In genomic region chr2:110677080-110677479, GRCh38 we compare ENCODE assay signal across 9 cellular contexts. TPM values are rescaled to one million over a fixed set of nuclear protein-coding genes. Genes with fewer than 3 reads are reported as not detected.
DNase-seq lines count a peak whose midpoint lies in the region; ATAC-seq and TF ChIP-seq lines count a peak whose summit lies in the region.
"Had no signal": no experiment of that assay in that cellular context is flagged by ENCODE, and none has a peak within 500 bp of the region (broad histone marks: within the 10 kb centered on the region; RNA-seq: fewer than 3 reads in every experiment).

No MANE protein-coding gene starts in this region.

- H3K79me2 ChIP-seq in hepatocyte = peaks cover 20% of the 10 kb centered on the region

- H3K4me3 ChIP-seq in cardiac muscle cell (peak overlapping the region; percentile 63), right atrium auricular region (peak overlapping the region in 1 of 2 donors; percentile 74), hepatocyte (no peak overlapping the region), upper lobe of left lung (peak overlapping the region in 3 of 4 donors; percentile 70 to 77 (median 74))

- H3K9me2 ChIP-seq in hepatocyte (replicated peaks; ENCODE audit: insufficient read depth) = no peaks in the 10 kb centered on the region

- H4K20me1 ChIP-seq in hepatocyte (ENCODE audit: insufficient read depth, poor library complexity, severe bottlenecking) = no peaks in the 10 kb centered on the region

- peak overlapping the region; percentile 11 for H2AFZ ChIP-seq in hepatocyte

- H3K4me1 ChIP-seq in cardiac muscle cell (ENCODE audit: low read depth) = peaks cover 38% of the 10 kb centered on the region
- peaks cover 0 to 27% of the 10 kb centered on the region in 2 donors for H3K4me1 ChIP-seq in right atrium auricular region
- H3K4me1 ChIP-seq in hepatocyte (ENCODE audit: insufficient read depth) = peaks cover 10% of the 10 kb centered on the region
- peaks cover 5 to 36% (median 29%) of the 10 kb centered on the region in 4 donors for H3K4me1 ChIP-seq in upper lobe of left lung

- no peak for TF ChIP-seq POLR2A in upper lobe of left lung (IDR thresholded peaks at IDR 0.05)

- H3K27ac ChIP-seq in cardiac muscle cell = no peak overlapping the region
- no peak overlapping the region for H3K27ac ChIP-seq in right atrium auricular region
- H3K27ac ChIP-seq in VCaP = peak overlapping the region; percentile 90
- H3K27ac ChIP-seq in hepatocyte = no peak overlapping the region
- H3K27ac ChIP-seq in upper lobe of left lung = no peak overlapping the region

- TF ChIP-seq CTCF in cardiac muscle cell (IDR thresholded peaks at IDR 0.05; ENCODE audit: low read depth, low read length) = no peak
- no peak for TF ChIP-seq CTCF in right atrium auricular region (IDR thresholded peaks at IDR 0.05)
- TF ChIP-seq CTCF in VCaP (conservative IDR thresholded peaks at IDR 0.05) = no peak
- no peak for TF ChIP-seq CTCF in hepatocyte (IDR thresholded peaks at IDR 0.05; ENCODE audit: poor library complexity)
- TF ChIP-seq CTCF in upper lobe of left lung (IDR thresholded peaks at IDR 0.05) = no peak
- no peak for TF ChIP-seq CTCF in GM13976 (IDR thresholded peaks at IDR 0.05; ENCODE audit: borderline replicate concordance, control extremely low read depth, extremely low read depth, insufficient read depth, missing control alignments)

- H3K9me3 ChIP-seq in cardiac muscle cell (ENCODE audit: low read depth) (no peaks in the 10 kb centered on the region), right atrium auricular region (no peaks in the 10 kb centered on the region), hepatocyte (ENCODE audit: low read depth) (no peaks in the 10 kb centered on the region), upper lobe of left lung (no peaks in the 10 kb centered on the region)
- H3K9me3 ChIP-seq: sigmoid colon had no signal

- ATAC-seq in upper lobe of left lung (ENCODE audit: low FRiP score in 2 of 2) (no peak), GM21717 (IDR thresholded peaks at IDR 0.05; ENCODE audit: unreplicated experiment) (no peak), GM18511 (IDR thresholded peaks at IDR 0.05; ENCODE audit: unreplicated experiment) (no peak)

- WGBS in hepatocyte (ENCODE audit: low lambda C conversion rate, missing lambda C conversion rate) = 9% methylated on average over 5 of the region's 5 CpGs
- WGBS in upper lobe of left lung, 2 donors = 9 to 15% methylated on average over 5 of the region's 5 CpGs

- H3K36me3 ChIP-seq in cardiac muscle cell = no peaks in the 10 kb centered on the region
- no peaks in the 10 kb centered on the region for H3K36me3 ChIP-seq in right atrium auricular region
- H3K36me3 ChIP-seq in hepatocyte (replicated peaks; ENCODE audit: insufficient read depth, low read depth) = no peaks in the 10 kb centered on the region
- no peaks in the 10 kb centered on the region for H3K36me3 ChIP-seq in upper lobe of left lung
- H3K36me3 ChIP-seq: sigmoid colon had no signal

- TF ChIP-seq EP300 in upper lobe of left lung (IDR thresholded peaks at IDR 0.05) = no peak

- H3K27me3 ChIP-seq in cardiac muscle cell (no peaks in the 10 kb centered on the region), right atrium auricular region (no peaks in the 10 kb centered on the region), hepatocyte (no peaks in the 10 kb centered on the region), upper lobe of left lung (no peaks in the 10 kb centered on the region)

- DNase-seq in cardiac muscle cell (ENCODE audit: low read depth in 1 of 2, low spot score in 1 of 2) (no peak), right atrium auricular region (ENCODE audit: low spot score) (no peak), hepatocyte (ENCODE audit: low spot score) (no peak), upper lobe of left lung (no peak), GM13976 (ENCODE audit: low spot score) (no peak)
- DNase-seq: sigmoid colon had no signal

- in situ Hi-C loops in GM13976 (cut with MboI; ENCODE audit: low sequenced_read_pairs, unreplicated experiment) = no loop called here

- H3K4me2 ChIP-seq in hepatocyte = peak overlapping the region; percentile 78

RNA-seq across cellular contexts. Expression of gene BUB1, which starts 0.8 kb away (rescaled TPM):
- total RNA-seq in cardiac muscle cell = 17.3 and 64.2 TPM in 2 replicates
- polyA plus RNA-seq in cardiac muscle cell = 17.9 and 95.8 TPM in 2 replicates
- 1 to 10 TPM in 1 of 2 donors, under 1 TPM in 1; 0.28 to 1.4 TPM for total RNA-seq in right atrium auricular region
- 9.4 and 12.4 TPM in 2 replicates for total RNA-seq in hepatocyte
- polyA plus RNA-seq in hepatocyte = 5.8 and 6.9 TPM in 2 replicates
- 1 to 10 TPM; 1.0 to 4.7 (median 3.0) TPM for total RNA-seq in upper lobe of left lung

RNA-seq across cellular contexts. Expression of gene ACOXL, which starts 55.3 kb away (rescaled TPM):
- total RNA-seq in cardiac muscle cell (1.7 and 2.4 TPM in 2 replicates), right atrium auricular region (under 1 TPM; 0.33 to 0.55 TPM), hepatocyte (0.23 and 0.36 TPM in 2 replicates), upper lobe of left lung (100 to 1,000 TPM in 1 of 6 donors, 10 to 100 TPM in 5; 30.2 to 128 (median 38.0) TPM)
- polyA plus RNA-seq in cardiac muscle cell (0.89 and 4.0 TPM in 2 replicates), hepatocyte (0.57 and 1.1 TPM in 2 replicates)
- total RNA-seq: sigmoid colon had no signal
